Comparison of ENCODE assay signal across 1 cellular context in the genomic region with DNA sequence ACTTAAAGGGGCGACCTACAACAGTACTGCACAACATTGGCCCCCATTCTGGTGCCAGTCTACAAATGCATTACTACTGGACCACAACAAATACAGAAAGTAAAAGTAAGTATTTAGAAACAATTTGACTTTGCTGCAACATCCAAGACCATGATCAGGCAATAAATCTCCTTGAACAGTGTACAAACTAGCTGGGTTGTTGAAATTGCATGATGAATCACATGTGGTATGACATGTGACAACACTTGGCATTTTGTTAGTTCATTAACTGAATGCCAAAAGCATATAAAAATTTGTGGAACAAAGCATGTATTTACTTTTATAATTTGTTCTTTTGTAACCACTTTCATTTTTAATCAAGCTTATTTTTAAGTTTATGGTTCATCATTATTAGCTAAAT.
TF ChIP-seq lines count a peak whose summit lies in the region.

No MANE protein-coding gene starts in this region.

TF ChIP-seq in H1, 55 proteins besides CTCF, POLR2A, EP300 and RAD21:
- TF ChIP-seq CEBPB (IDR thresholded peaks at IDR 0.05; ENCODE audit: low read depth, low read length) (peak; percentile 61), JUND (IDR thresholded peaks at IDR 0.05; ENCODE audit: low read length) (no peak)
